25 cellular contexts compared by ENCODE assay signal in the genomic region with DNA sequence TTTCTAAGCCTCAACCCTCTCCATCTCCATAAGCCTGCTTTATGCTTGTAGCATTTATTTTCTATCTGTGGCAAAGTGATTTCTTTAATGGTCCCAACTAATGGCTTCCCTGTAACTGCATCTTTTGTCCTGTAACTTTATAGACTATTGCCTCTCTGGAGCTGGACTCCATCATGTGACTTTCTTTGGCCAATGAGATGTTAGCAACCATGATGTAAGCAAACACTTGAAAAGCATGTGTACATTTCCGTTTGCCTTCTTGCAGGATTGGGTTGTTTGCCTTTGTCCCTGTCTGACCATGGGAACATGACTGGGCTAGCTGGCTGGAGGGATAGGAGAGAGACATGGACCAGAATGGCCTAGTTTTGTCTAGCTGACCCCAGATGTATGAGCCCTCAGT.
"Had no signal": no experiment of that assay in that cellular context is flagged by ENCODE, and none has a peak within 500 bp of the region (broad histone marks: within the 10 kb centered on the region; RNA-seq: fewer than 3 reads in every experiment).

No MANE protein-coding gene starts in this region.

- H3K9me3 ChIP-seq: breast epithelium, colonic mucosa, esophagus muscularis mucosa, neutrophil, ovary, psoas muscle, right atrium auricular region, tibial artery had no signal

- H3K4me1 ChIP-seq: breast epithelium, colonic mucosa, heart left ventricle, psoas muscle, right atrium auricular region had no signal

- FAIRE-seq: islet of Langerhans had no signal

- H3K27ac ChIP-seq: breast epithelium, colonic mucosa, dorsolateral prefrontal cortex, esophagus muscularis mucosa, heart left ventricle, neutrophil, ovary, psoas muscle, right atrium auricular region, skin epidermis, tibial artery had no signal

- H3K27me3 ChIP-seq: breast epithelium, colonic mucosa, dorsolateral prefrontal cortex, esophagus muscularis mucosa, heart left ventricle, ovary, right atrium auricular region, tibial artery had no signal

- ATAC-seq: activated T-cell treated with anti-CD3 and anti-CD28 coated beads, Interleukin-2, amount 50 U/mL, for 4 hours; heart left ventricle; left cardiac atrium; natural killer cell treated with Interleukin-12 subunit alpha and Interleukin-12 subunit beta and Interleukin-15 and Interleukin-18, amount 100 ng/mL, for 72 hours; psoas muscle; stimulated activated effector memory CD8-positive, alpha-beta T cell treated with anti-CD3 and anti-CD28 coated beads, Interleukin-12 subunit alpha, Interleukin-12 subunit beta, amount 100 ng/mL, for 72 hours; stimulated activated naive CD8-positive, alpha-beta T cell treated with anti-CD3 and anti-CD28 coated beads, Interleukin-15, amount 100 ng/mL, for 72 hours had no signal

- H3K36me3 ChIP-seq: breast epithelium, colonic mucosa, esophagus muscularis mucosa, heart left ventricle, neutrophil, ovary, right atrium auricular region, tibial artery had no signal

- H3K4me3 ChIP-seq: breast epithelium, colonic mucosa, dorsolateral prefrontal cortex, esophagus muscularis mucosa, heart left ventricle, ovary, psoas muscle, right atrium auricular region, skin epidermis, tibial artery had no signal

- DNase-seq: activated CD4-positive, alpha-beta T cell treated with anti-CD3 and anti-CD28 coated beads for 4 hours; activated CD4-positive, alpha-beta T cell treated with anti-CD3 and anti-CD28 coated beads, Interleukin-2, amount 50 U/mL, for 48 hours; activated CD4-positive, CD25-positive, alpha-beta regulatory T cell; activated CD8-positive, alpha-beta memory T cell treated with anti-CD3 and anti-CD28 coated beads, Interleukin-2, amount 50 U/mL, for 48 hours; activated naive CD4-positive, alpha-beta T cell treated with Interleukin-2 at 50 U/mL for 16 hours; activated naive CD8-positive, alpha-beta T cell treated with anti-CD3 and anti-CD28 coated beads, Interleukin-2, amount 10 ng/mL, durations not matched to agents 7 days and 5 days; activated T-cell treated with anti-CD3 and anti-CD28 coated beads, Interleukin-2, amount 50 U/mL, for 4 hours; amniotic stem cell; colonic mucosa; dorsolateral prefrontal cortex; heart left ventricle; left cardiac atrium; ovary; psoas muscle; stimulated activated CD4-positive, alpha-beta T cell treated with anti-CD3 and anti-CD28 coated beads, Interleukin-1b, Interleukin-23, amount 100 ng/mL, for 48 hours; stimulated activated naive CD8-positive, alpha-beta T cell treated with anti-CD3 and anti-CD28 coated beads, Interleukin-15, amount 100 ng/mL, for 72 hours; tibial artery had no signal
